ENCODE assay signal across 21 cellular contexts in the genomic region with DNA sequence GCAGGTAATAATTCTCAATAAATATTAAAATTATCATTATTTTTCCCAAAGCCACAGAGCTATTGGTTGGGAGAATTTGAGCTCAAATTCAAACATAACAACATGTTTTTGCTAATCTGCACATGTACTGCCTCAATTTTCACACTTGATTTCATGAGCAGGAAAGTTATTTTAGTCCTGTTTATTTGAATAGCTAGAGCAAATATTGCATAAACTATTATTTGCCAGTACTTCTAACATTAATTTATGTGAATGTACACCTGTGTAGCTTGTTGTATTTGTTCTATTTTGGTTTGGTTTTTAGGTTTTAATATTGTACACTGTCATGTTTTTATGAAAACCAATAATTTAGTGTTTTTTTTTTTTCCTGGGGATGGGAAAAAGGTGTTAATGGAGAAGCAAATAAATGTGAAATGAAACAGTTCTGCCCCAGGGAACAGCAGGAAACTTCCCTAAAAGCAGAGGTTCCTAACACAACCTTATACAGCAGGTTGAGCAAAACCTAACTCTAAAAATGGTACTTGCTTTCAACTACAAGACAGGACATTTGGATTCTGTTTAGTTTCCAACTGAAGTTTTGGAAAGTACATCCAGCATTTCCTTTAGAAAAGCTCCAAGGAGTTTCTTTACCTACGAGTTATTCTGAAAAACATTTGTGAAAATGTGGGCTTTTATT.
DNase-seq lines count a peak whose midpoint lies in the region; ATAC-seq and TF ChIP-seq lines count a peak whose summit lies in the region.
"Had no signal": no experiment of that assay in that cellular context is flagged by ENCODE, and none has a peak within 500 bp of the region (broad histone marks: within the 10 kb centered on the region; RNA-seq: fewer than 3 reads in every experiment).

No MANE protein-coding gene starts in this region.

- H3K79me2 ChIP-seq in fibroblast of lung (ENCODE audit: control insufficient read depth, insufficient read depth, low read length): no peaks in the 10 kb centered on the region

- H4K20me1 ChIP-seq in fibroblast of lung (ENCODE audit: control insufficient read depth, extremely low read depth, insufficient read depth, low read length): no peaks in the 10 kb centered on the region

- no peak for TF ChIP-seq EP300 in sigmoid colon (IDR thresholded peaks at IDR 0.05)

- TF ChIP-seq POLR2A in sigmoid colon (IDR thresholded peaks at IDR 0.05) (no peak), vagina (IDR thresholded peaks at IDR 0.05) (no peak)

- DNase-seq in heart right ventricle (no peak), cardiac septum (ENCODE audit: low spot score) (no peak), fibroblast of lung (ENCODE audit: low read depth in 2 of 2) (no peak), sigmoid colon (no peak), vagina (ENCODE audit: extremely low spot score in 2 of 2) (no peak), foreskin fibroblast (no peak), NCI-H1092 treated with DMSO at 0.1 percent for 48 hours (lab: John Stamatoyannopoulos, UW) (no peak)
- DNase-seq: activated CD4-positive, alpha-beta memory T cell treated with anti-CD3 and anti-CD28 coated beads for 36 hours; activated T-cell treated with anti-CD3 and anti-CD28 coated beads, Interleukin-2, amount 50 U/mL, for 48 hours; C1 segment of cervical spinal cord; cerebellar nuclear complex; DMS 273 treated with DMSO at 0.1 percent for 48 hours; NCI-H1436; NCI-H226; NK-92 treated with Interleukin-12 subunit alpha and Interleukin-12 subunit beta, amount 100 ng/mL, for 24 hours; stimulated activated CD4-positive, alpha-beta T cell treated with anti-CD3 and anti-CD28 coated beads, Interleukin-1b, Interleukin-23, amount 100 ng/mL, for 48 hours; stimulated activated naive CD8-positive, alpha-beta T cell treated with anti-CD3 and anti-CD28 coated beads, Interleukin-15, amount 100 ng/mL, for 72 hours; WERI-Rb-1 had no signal

- H3K4me1 ChIP-seq in heart right ventricle (peaks cover 14 to 88% (median 58%) of the 10 kb centered on the region in 9 donors), fibroblast of lung (ENCODE audit: control insufficient read depth, extremely low read depth, insufficient read depth, low read length) (peaks cover 18% of the 10 kb centered on the region), sigmoid colon (peaks cover 0 to 100% (median 90%) of the 10 kb centered on the region in 4 donors), vagina (peaks cover 37% of the 10 kb centered on the region)

- H3K4me3 ChIP-seq in heart right ventricle: no peak overlapping the region
- H3K4me3 ChIP-seq in fibroblast of lung (replicated peaks in 1 of 4; ENCODE audit: control extremely low read depth in 1 of 4, insufficient read depth in 1 of 4, low read depth in 3 of 4, low read length in 4 of 4): no peak overlapping the region
- no peak overlapping the region for H3K4me3 ChIP-seq in sigmoid colon
- no peak overlapping the region for H3K4me3 ChIP-seq in vagina
- no peak overlapping the region for H3K4me3 ChIP-seq in foreskin fibroblast (ENCODE audit: low read depth in 1 of 2, low read length in 2 of 2)
- H3K4me3 ChIP-seq: GM23338 had no signal

- H3K27ac ChIP-seq in heart right ventricle (peak overlapping the region; percentile 27 to 79 (median 67)), fibroblast of lung (ENCODE audit: insufficient read depth, low read length) (peak overlapping the region; percentile 81), sigmoid colon (peak overlapping the region; percentile 84 to 90 (median 87)), vagina (peak overlapping the region; percentile 82)
- H3K27ac ChIP-seq: WERI-Rb-1 had no signal

- TF ChIP-seq CTCF in heart right ventricle (IDR thresholded peaks at IDR 0.05) (no peak), fibroblast of lung (conservative IDR thresholded peaks at IDR 0.05 in 1 of 2, IDR thresholded peaks at IDR 0.05 in 1 of 2; ENCODE audit: low read depth in 1 of 2, low read length in 2 of 2) (no peak), sigmoid colon (IDR thresholded peaks at IDR 0.05) (no peak), vagina (IDR thresholded peaks at IDR 0.05) (no peak), foreskin fibroblast (IDR thresholded peaks at IDR 0.05; ENCODE audit: low read depth, low read length) (no peak)

- intact Hi-C loops in heart right ventricle (cut with DNase I): loop anchor here in 5 of 10 donors (5.0 to 10.0 kb wide), 8 partner anchors 44 to 297 kb away; partner anchors contain the start of genes MYOZ2 (in 1 of the 5) and USP53 (in 1 of the 5)
- intact Hi-C loops in cardiac septum (cut with DNase I): no loop called here
- intact Hi-C loops in sigmoid colon (cut with DNase I): loop anchor here (10.0 kb wide), 1 partner anchor 1067 kb away; no protein-coding TSS in a partner anchor
- intact Hi-C loops in vagina (cut with DNase I): loop anchor here (5.0 kb wide), 2 partner anchors 44 to 1064 kb away; no protein-coding TSS in a partner anchor

- ATAC-seq in heart right ventricle (no peak), GM18511 (IDR thresholded peaks at IDR 0.05; ENCODE audit: unreplicated experiment) (no peak)
- ATAC-seq: GM23338; natural killer cell treated with Interleukin-12 subunit alpha and Interleukin-12 subunit beta and Interleukin-15 and Interleukin-18, amount 100 ng/mL, for 72 hours; stimulated activated naive CD8-positive, alpha-beta T cell treated with anti-CD3 and anti-CD28 coated beads, Interleukin-15, amount 100 ng/mL, for 72 hours had no signal

- H3K9me3 ChIP-seq in heart right ventricle (no peaks in the 10 kb centered on the region), fibroblast of lung (ENCODE audit: control insufficient read depth, insufficient read depth, low read depth, low read length) (no peaks in the 10 kb centered on the region), sigmoid colon (no peaks in the 10 kb centered on the region), vagina (no peaks in the 10 kb centered on the region)

- H3K27me3 ChIP-seq in heart right ventricle: no peaks in the 10 kb centered on the region
- H3K27me3 ChIP-seq in fibroblast of lung (ENCODE audit: control insufficient read depth, insufficient read depth, low read length): no peaks in the 10 kb centered on the region
- no peaks in the 10 kb centered on the region for H3K27me3 ChIP-seq in sigmoid colon
- no peaks in the 10 kb centered on the region for H3K27me3 ChIP-seq in vagina

- H2AFZ ChIP-seq in fibroblast of lung (ENCODE audit: low read length): no peak overlapping the region
- H2AFZ ChIP-seq: GM23338 had no signal

- H3K36me3 ChIP-seq in heart right ventricle: no peaks in the 10 kb centered on the region
- H3K36me3 ChIP-seq in fibroblast of lung (ENCODE audit: control insufficient read depth, insufficient read depth, low read length): no peaks in the 10 kb centered on the region
- H3K36me3 ChIP-seq in sigmoid colon: no peaks in the 10 kb centered on the region
- H3K36me3 ChIP-seq in vagina: no peaks in the 10 kb centered on the region
- H3K36me3 ChIP-seq: WERI-Rb-1 had no signal

- 68 to 75% methylated on average over 1 of the region's 1 CpG for WGBS in heart right ventricle, 2 donors
- 87 to 88% methylated on average over 1 of the region's 1 CpG for WGBS in sigmoid colon, 2 donors

- no peak overlapping the region for H3K4me2 ChIP-seq in fibroblast of lung (ENCODE audit: extremely low read depth, insufficient read depth, low read length)
- H3K4me2 ChIP-seq: GM23338 had no signal

- H3K9ac ChIP-seq in fibroblast of lung (ENCODE audit: insufficient read depth, low read length): no peak overlapping the region
